ENCODE assay signal across 8 cellular contexts in genomic region chr15:51132384-51133139, GRCh38. TPM values are rescaled to one million over a fixed set of nuclear protein-coding genes. Genes with fewer than 3 reads are reported as not detected.
DNase-seq lines count a peak whose midpoint lies in the region; ATAC-seq and TF ChIP-seq lines count a peak whose summit lies in the region.

No MANE protein-coding gene starts in this region.

- H4K8ac ChIP-seq in IMR-90 (ENCODE audit: low read depth in 2 of 2, low read length in 2 of 2), result peak overlapping the region in 1 of 2 experiments; percentile 69; a peak in 2 of 4 replicates

- H3K9me3 ChIP-seq in DOHH2 (ENCODE audit: control insufficient read depth, insufficient read depth, low read length) (no peaks in the 10 kb centered on the region), IMR-90 (ENCODE audit: control insufficient read depth, insufficient read depth, low read length) (no peaks in the 10 kb centered on the region), iPS DF 6.9 (ENCODE audit: control insufficient read depth, insufficient read depth, low read length) (no peaks in the 10 kb centered on the region), stomach (no peaks in the 10 kb centered on the region)

- 0 out of 2 replicates have a peak, but pooled peaks cover 4% of the 10 kb centered on the region for H3K4me1 ChIP-seq in DOHH2 (ENCODE audit: control insufficient read depth, low read length)
- H3K4me1 ChIP-seq in IMR-90 (ENCODE audit: control insufficient read depth, insufficient read depth, low read length), result peaks cover 6% of the 10 kb centered on the region
- H3K4me1 ChIP-seq in iPS DF 6.9 (ENCODE audit: control insufficient read depth, insufficient read depth, low read length), result no peaks in the 10 kb centered on the region
- peaks cover 0 to 4% (median 0%) of the 10 kb centered on the region in 4 donors for H3K4me1 ChIP-seq in stomach

- H3K18ac ChIP-seq in IMR-90 (ENCODE audit: low read depth, low read length), result peak overlapping the region; percentile 73

- peak overlapping the region; percentile 54; the same call in 1 of the 2 replicates for H3K23ac ChIP-seq in IMR-90 (ENCODE audit: low read depth, low read length)

- peak overlapping the region; percentile 81 for H2BK20ac ChIP-seq in IMR-90 (ENCODE audit: low read depth, low read length)

- no peak overlapping the region for H3K27ac ChIP-seq in DOHH2 (ENCODE audit: low read depth, low read length)
- peak overlapping the region; percentile 52; the same call in 1 of the 2 replicates for H3K27ac ChIP-seq in IMR-90 (ENCODE audit: insufficient read depth, low read length)
- no peak overlapping the region for H3K27ac ChIP-seq in iPS DF 6.9 (ENCODE audit: low read length)
- peak overlapping the region in 2 of 5 donors; percentile 33 to 66 for H3K27ac ChIP-seq in stomach

- H3K27me3 ChIP-seq in DOHH2 (ENCODE audit: control insufficient read depth, low read length) (no peaks in the 10 kb centered on the region), IMR-90 (ENCODE audit: control insufficient read depth, insufficient read depth, low read length) (peaks cover 2% of the 10 kb centered on the region; the same call in 1 of the 2 replicates), iPS DF 6.9 (ENCODE audit: control insufficient read depth, insufficient read depth, low read length) (no peaks in the 10 kb centered on the region), stomach (no peaks in the 10 kb centered on the region)

- H3K79me1 ChIP-seq in IMR-90 (ENCODE audit: low read depth in 1 of 2, low read length in 2 of 2), result no peaks in the 10 kb centered on the region

- peak overlapping the region; percentile 32; the same call in 1 of the 2 replicates for H4K5ac ChIP-seq in IMR-90 (ENCODE audit: low read depth, low read length)

- H4K20me1 ChIP-seq in DOHH2 (ENCODE audit: control insufficient read depth, insufficient read depth, low read depth, low read length), result no peaks in the 10 kb centered on the region
- H4K20me1 ChIP-seq in IMR-90 (ENCODE audit: insufficient read depth, low read length), result peaks cover 4% of the 10 kb centered on the region; the same call in 1 of the 2 replicates

- no peak overlapping the region for H2AK9ac ChIP-seq in IMR-90 (replicated peaks; ENCODE audit: low read depth, low read length, poor library complexity)

- TF ChIP-seq CTCF in DOHH2 (IDR thresholded peaks at IDR 0.05; ENCODE audit: low read depth, low read length, poor library complexity, severe bottlenecking) (peak; percentile 94), IMR-90 (conservative IDR thresholded peaks at IDR 0.05; ENCODE audit: low read depth, low read length) (peak; percentile 96), stomach (IDR thresholded peaks at IDR 0.05) (peak in 5 of 7 experiments; percentile 11 to 60 (median 45))

- H3K4ac ChIP-seq in IMR-90 (ENCODE audit: low read depth, low read length), result peak overlapping the region; percentile 56; the same call in 1 of the 2 replicates

- peak overlapping the region; percentile 67; the same call in 1 of the 2 replicates for H2AK5ac ChIP-seq in IMR-90 (ENCODE audit: low read depth, low read length)

- peak; percentile 96 for DNase-seq in IMR-90
- peak; percentile 87 for DNase-seq in astrocyte of the hippocampus (ENCODE audit: low read depth, low spot score)
- peak; percentile 33 for DNase-seq in iPS DF 6.9 (ENCODE audit: low read depth, low spot score)
- DNase-seq in stomach, result no peak
- DNase-seq in cortex of kidney (lab: John Stamatoyannopoulos, UW), result no peak

- H3F3A ChIP-seq in DOHH2 (ENCODE audit: control insufficient read depth, insufficient read depth), result no peaks in the 10 kb centered on the region

- TF ChIP-seq EP300 in stomach (IDR thresholded peaks at IDR 0.05), result no peak

- no peaks in the 10 kb centered on the region for H3K9me2 ChIP-seq in DOHH2 (replicated peaks; ENCODE audit: control insufficient read depth, low read length)

- H2BK15ac ChIP-seq in IMR-90 (ENCODE audit: low read depth, low read length), result peak overlapping the region; percentile 67

- dilution Hi-C loops in IMR-90 (cut with HindIII; ENCODE audit: low sequenced_read_pairs, unreplicated experiment), result no loop called here

- in situ Hi-C loops in IMR-90 (cut with MboI; ENCODE audit: low sequenced_read_pairs), result no loop called here

- BruUV-seq in IMR-90 (replicated peaks; lab: Mats Ljungman, UMichigan), result no TSS peak

- POLR2A ChIA-PET in IMR-90 (lab: Charles Lee; ENCODE audit: unreplicated experiment), result no interaction called here

- H2BK120ac ChIP-seq in IMR-90 (ENCODE audit: low read depth, low read length), result peak overlapping the region; percentile 86; the same call in 1 of the 2 replicates

- TF ChIP-seq RAD21 in IMR-90 (IDR thresholded peaks at IDR 0.05; ENCODE audit: low read length), result peak; percentile 77

- intact Hi-C loops in IMR-90 (cut with micrococcal nuclease) (loop anchor here (1.0 kb wide), 1 partner anchor 271 kb away; no protein-coding TSS in a partner anchor), stomach (cut with DNase I; ENCODE audit: low total_unique reads) (no loop called here)

- no peak overlapping the region for H3K9ac ChIP-seq in IMR-90 (ENCODE audit: low read depth, low read length)

- H3K14ac ChIP-seq in IMR-90 (replicated peaks; ENCODE audit: low read depth, low read length), result peak overlapping the region; percentile 85; the same call in 1 of the 2 replicates

- H3K4me2 ChIP-seq in DOHH2 (ENCODE audit: low read length), result no peak overlapping the region
- H3K4me2 ChIP-seq in IMR-90 (ENCODE audit: low read depth, low read length), result peak overlapping the region; percentile 8; the same call in 1 of the 2 replicates

- peak overlapping the region; percentile 75 for H2BK5ac ChIP-seq in IMR-90 (ENCODE audit: low read depth, low read length, poor library complexity, severe bottlenecking)

- peak overlapping the region; percentile 58 for H2AFZ ChIP-seq in IMR-90 (replicated peaks; ENCODE audit: low read length, poor library complexity)

- WGBS in IMR-90 (ENCODE audit: extremely low coverage in 2 of 2, insufficient read length in 1 of 2), 2 experiments, result no CpG with 5 or more reads among the region's 6 CpGs
- no CpG with 5 or more reads among the region's 6 CpGs for WGBS in iPS DF 6.9 (ENCODE audit: insufficient coverage, insufficient read length)
- 54 to 65% (median 62%) methylated on average over 6 of the region's 6 CpGs for WGBS in stomach, 5 donors

- H3K9me1 ChIP-seq in IMR-90 (ENCODE audit: insufficient read depth, low read length), result peaks cover 12% of the 10 kb centered on the region

- H3K4me3 ChIP-seq in DOHH2 (ENCODE audit: low read length), result no peak overlapping the region
- H3K4me3 ChIP-seq in IMR-90 (ENCODE audit: insufficient read depth, low read depth, low read length), result no peak overlapping the region
- H3K4me3 ChIP-seq in iPS DF 6.9 (ENCODE audit: low read length), result no peak overlapping the region
- no peak overlapping the region for H3K4me3 ChIP-seq in stomach

- H3K36me3 ChIP-seq in DOHH2 (ENCODE audit: control insufficient read depth, low read length) (no peaks in the 10 kb centered on the region), IMR-90 (ENCODE audit: control insufficient read depth, insufficient read depth, low read length) (no peaks in the 10 kb centered on the region), iPS DF 6.9 (ENCODE audit: control insufficient read depth, insufficient read depth, low read length) (no peaks in the 10 kb centered on the region), stomach (no peaks in the 10 kb centered on the region)

- ATAC-seq in IMR-90 (ENCODE audit: low read depth) (peak; percentile 96), HG02623 (IDR thresholded peaks at IDR 0.05; ENCODE audit: unreplicated experiment) (no peak), HG02870 (IDR thresholded peaks at IDR 0.05; ENCODE audit: unreplicated experiment) (no peak)

- no peak overlapping the region for H4K91ac ChIP-seq in IMR-90 (ENCODE audit: insufficient read depth, low read depth, low read length)

- H3K56ac ChIP-seq in IMR-90 (ENCODE audit: extremely low read depth, insufficient read depth, low read length), result 0 out of 2 replicates have a peak overlapping the region, but pooled peaks have one; percentile 27

- TF ChIP-seq POLR2A in IMR-90 (IDR thresholded peaks at IDR 0.05; ENCODE audit: low read depth, low read length) (no peak), stomach (IDR thresholded peaks at IDR 0.05) (no peak)

- H3K79me2 ChIP-seq in DOHH2 (ENCODE audit: control insufficient read depth, low read length), result no peaks in the 10 kb centered on the region

- CTCF ChIA-PET in IMR-90 (lab: Yijun Ruan, JAX), result interaction anchor here (0.7 to 1.8 kb wide), 8 partner anchors 8 to 269 kb away, joined by 3 to 7 read pairs (median 4); no protein-coding TSS in a partner anchor

TF ChIP-seq in IMR-90, 13 proteins besides CTCF, POLR2A, EP300 and RAD21 (continues in another document):
- TF ChIP-seq CHD1 (IDR thresholded peaks at IDR 0.05; ENCODE audit: low read depth, low read length) (no peak), FOS (IDR thresholded peaks at IDR 0.05; ENCODE audit: low read depth, low read length) (peak; percentile 67), MXI1 (IDR thresholded peaks at IDR 0.05; ENCODE audit: borderline replicate concordance, low read depth, low read length) (no peak), CEBPB (IDR thresholded peaks at IDR 0.05; ENCODE audit: low read depth, low read length) (peak; percentile 74), SMC3 (IDR thresholded peaks at IDR 0.05; ENCODE audit: low read depth, low read length) (peak; percentile 82), MAFK (IDR thresholded peaks at IDR 0.05; ENCODE audit: low read depth, low read length) (0 out of 2 replicates have a peak, but pooled peaks have one; percentile 9), RCOR1 (IDR thresholded peaks at IDR 0.05; ENCODE audit: insufficient replicate concordance, low read length) (peak; percentile 84), MAZ (IDR thresholded peaks at IDR 0.05; ENCODE audit: borderline replicate concordance, low read depth, low read length) (no peak), NFE2L2 (IDR thresholded peaks at IDR 0.05; ENCODE audit: low read depth, low read length) (no peak), RFX5 (IDR thresholded peaks at IDR 0.05; ENCODE audit: low read depth, low read length) (no peak), USF2 (IDR thresholded peaks at IDR 0.05; ENCODE audit: low read depth, low read length) (peak; percentile 66), BHLHE40 (IDR thresholded peaks at IDR 0.05; ENCODE audit: low read depth, low read length) (peak; percentile 87)

RNA-seq across cellular contexts. Expression of gene TNFAIP8L3, which starts 37.9 kb away (rescaled TPM):
- total RNA-seq in IMR-90 (2012; rRNA removed), result 0.83 and 0.90 TPM in 2 replicates
- 0.09 and 0.29 TPM in 2 replicates for polyA plus RNA-seq in IMR-90 (2012; rRNA removed)
- 0.10 and 0.39 TPM in 2 replicates for polyA plus RNA-seq in IMR-90 (2012; cell fraction: cytosol; rRNA removed)
- polyA plus RNA-seq in IMR-90 (2012; cell fraction: nucleus; rRNA removed; ENCODE audit: low replicate concordance), result 0.07 TPM in 1 of 2 replicates, not detected in the other
- 1 to 10 TPM in 3 of 5 donors, under 1 TPM in 1, not detected in 1; 0.58 to 5.9 (median 4.5) TPM for total RNA-seq in stomach
- polyA plus RNA-seq in stomach, result 10 to 100 TPM in 1 of 3 donors, 1 to 10 TPM in 2; 9.0 to 12.5 (median 9.3) TPM

Comparison
In these comparisons a context has a peak if more than half of its experiments do, and no peak if none do; other contexts are left out.
1. CTCF ChIP-seq: peak in every context shown above with its lines; median percentile 96 in IMR-90; 94 in DOHH2; 45 in stomach.
2. DNase-seq: peak in IMR-90 (single experiment), astrocyte of the hippocampus (single experiment) and iPS DF 6.9 (single experiment); none in stomach (single experiment) and cortex of kidney (single experiment).